12 cellular contexts compared by ENCODE assay signal in the genomic region with DNA sequence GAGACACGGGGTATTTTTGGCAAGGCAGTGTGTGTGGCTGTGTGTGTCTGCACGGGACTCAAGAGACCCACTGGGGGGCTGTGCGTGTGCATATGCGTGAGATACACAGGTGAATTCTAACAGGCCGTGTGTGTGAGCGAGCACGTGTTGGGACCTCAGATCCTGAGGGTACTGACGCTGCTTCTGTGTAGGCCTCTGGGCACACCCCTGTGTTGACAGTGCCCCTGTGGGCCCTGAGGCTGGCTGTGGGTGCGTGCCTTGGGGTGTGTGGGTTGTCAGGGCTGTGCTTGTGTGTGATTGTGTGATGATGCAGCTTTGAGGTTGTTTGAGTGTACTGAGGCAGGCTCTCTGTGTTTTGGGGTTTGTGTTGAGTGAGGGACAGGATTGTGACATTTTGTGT. TPM values are rescaled to one million over a fixed set of nuclear protein-coding genes. Genes with fewer than 3 reads are reported as not detected.
"Had no signal": no experiment of that assay in that cellular context is flagged by ENCODE, and none has a peak within 500 bp of the region (broad histone marks: within the 10 kb centered on the region; RNA-seq: fewer than 3 reads in every experiment).

No MANE protein-coding gene starts in this region.

- H3K4me3 ChIP-seq: adrenal gland, coronary artery, hepatocyte, tibial nerve had no signal

- H3K27ac ChIP-seq: adrenal gland, coronary artery, hepatocyte, tibial nerve had no signal

- H2AFZ ChIP-seq: hepatocyte had no signal

- H3K9me3 ChIP-seq: adrenal gland, tibial nerve had no signal

- H3K27me3 ChIP-seq: adrenal gland, hepatocyte, tibial nerve had no signal

- H3K4me1 ChIP-seq: adrenal gland, tibial nerve had no signal

- DNase-seq: activated CD8-positive, alpha-beta memory T cell treated with anti-CD3 and anti-CD28 coated beads for 24 hours; activated naive CD4-positive, alpha-beta T cell; adrenal gland; effector CD8-positive, alpha-beta T cell; right cardiac atrium; small intestine; T-cell had no signal

- H3K9me3 Mint-ChIP-seq: T-cell had no signal

- H3K79me2 ChIP-seq: hepatocyte had no signal

- H3K4me2 ChIP-seq: hepatocyte had no signal

- ATAC-seq: right cardiac atrium had no signal

RNA-seq across cellular contexts. Expression of gene FOXP3, which starts 13.9 kb away (rescaled TPM):
- total RNA-seq: epithelial cell of proximal tubule, mesenteric fat pad had no signal

RNA-seq across cellular contexts. Expression of gene CACNA1F, which starts 17.4 kb away (rescaled TPM):
- total RNA-seq: mesenteric fat pad had no signal
